Comparison of ENCODE assay signal across 30 cellular contexts in genomic region chr2:21620771-21621170, GRCh38.
"Had no signal": no experiment of that assay in that cellular context is flagged by ENCODE, and none has a peak within 500 bp of the region (broad histone marks: within the 10 kb centered on the region; RNA-seq: fewer than 3 reads in every experiment).

No MANE protein-coding gene starts in this region.

- ATAC-seq: activated CD8-positive, alpha-beta T cell treated with anti-CD3 and anti-CD28 coated beads for 36 hours; activated naive CD4-positive, alpha-beta T cell treated with anti-CD3 and anti-CD28 coated beads, Interleukin-2, amount 50 U/mL, for 72 hours; activated T-cell treated with anti-CD3 and anti-CD28 coated beads, Interleukin-2, amount 50 U/mL, for 4 hours; activated T-cell treated with anti-CD3 and anti-CD28 coated beads, Interleukin-2, amount 50 U/mL, for 72 hours; activated T-helper 17 cell treated with anti-CD3 and anti-CD28 coated beads, Interleukin-2, amount 50 U/mL, for 72 hours had no signal

- DNase-seq: activated B cell treated with CpG ODN at 0.5 μM for 24 hours; activated CD4-positive, alpha-beta memory T cell treated with anti-CD3 and anti-CD28 coated beads for 36 hours; activated CD4-positive, alpha-beta T cell treated with anti-CD3 and anti-CD28 coated beads for 4 hours; activated CD4-positive, alpha-beta T cell treated with anti-CD3 and anti-CD28 coated beads, Interleukin-2, amount 10 ng/mL, durations not matched to agents 24 days and 14 days; activated CD4-positive, alpha-beta T cell treated with anti-CD3 and anti-CD28 coated beads, Interleukin-2, amount 50 U/mL, for 1 hour; activated CD4-positive, alpha-beta T cell treated with anti-CD3 and anti-CD28 coated beads, Interleukin-2, amount 50 U/mL, for 4 hours; activated CD4-positive, CD25-positive, alpha-beta regulatory T cell treated with anti-CD3 and anti-CD28 coated beads, Interleukin-2, amount 50 U/mL, for 72 hours; activated CD8-positive, alpha-beta memory T cell treated with anti-CD3 and anti-CD28 coated beads, Interleukin-2, amount 50 U/mL, for 4 hours; activated CD8-positive, alpha-beta T cell treated with anti-CD3 and anti-CD28 coated beads for 36 hours; activated effector memory CD4-positive, alpha-beta T cell treated with anti-CD3 and anti-CD28 coated beads, Interleukin-2, amount 50 U/mL, for 16 hours; activated gamma-delta T cell treated with Interleukin-2 at 50 U/mL for 16 hours; activated naive CD4-positive, alpha-beta T cell; activated naive CD4-positive, alpha-beta T cell treated with anti-CD3 and anti-CD28 coated beads for 36 hours; activated naive CD4-positive, alpha-beta T cell treated with anti-CD3 and anti-CD28 coated beads, Interleukin-2, amount 50 U/mL, for 16 hours; activated naive CD8-positive, alpha-beta T cell treated with anti-CD3 and anti-CD28 coated beads for 36 hours; activated T-cell treated with anti-CD3 and anti-CD28 coated beads for 4 hours; activated T-cell treated with anti-CD3 and anti-CD28 coated beads, Interleukin-2, amount 50 U/mL, for 1 hour; activated T-cell treated with anti-CD3 and anti-CD28 coated beads, Interleukin-2, amount 50 U/mL, for 4 hours; activated T-cell treated with anti-CD3 and anti-CD28 coated beads, Interleukin-2, amount 50 U/mL, for 72 hours; adrenal gland; amniotic stem cell; anterior cingulate cortex; caudate nucleus; cerebellar nuclear complex; T-helper 1 cell; T-helper 2 cell; T-helper 9 cell; WERI-Rb-1 had no signal
